ENCODE assay signal across 29 cellular contexts in genomic region chr11:78788533-78788932, GRCh38.
"Had no signal": no experiment of that assay in that cellular context is flagged by ENCODE, and none has a peak within 500 bp of the region (broad histone marks: within the 10 kb centered on the region; RNA-seq: fewer than 3 reads in every experiment).

No MANE protein-coding gene starts in this region.

- FAIRE-seq: astrocyte, kidney, TTC549 had no signal

- H3K9me3 ChIP-seq: esophagus muscularis mucosa, heart left ventricle, neutrophil, ovary, right lobe of liver, stomach, tibial nerve had no signal

- H3K27ac ChIP-seq: brain microvascular endothelial cell, esophagus muscularis mucosa, foreskin keratinocyte, heart left ventricle, neutrophil, ovary, right lobe of liver, stomach, tibial nerve, WERI-Rb-1 had no signal

- ATAC-seq: activated CD4-positive, CD25-positive, alpha-beta regulatory T cell treated with anti-CD3 and anti-CD28 coated beads, Interleukin-2, amount 50 U/mL, for 24 hours; foreskin keratinocyte; heart left ventricle; left lobe of liver; right lobe of liver had no signal

- DNase-seq: activated CD4-positive, alpha-beta memory T cell treated with anti-CD3 and anti-CD28 coated beads for 36 hours; activated CD4-positive, alpha-beta T cell treated with anti-CD3 and anti-CD28 coated beads, Interleukin-2, amount 10 ng/mL, durations not matched to agents 24 days and 14 days; activated CD8-positive, alpha-beta memory T cell treated with anti-CD3 and anti-CD28 coated beads, Interleukin-2, amount 50 U/mL, for 4 hours; activated gamma-delta T cell; activated naive CD4-positive, alpha-beta T cell treated with anti-CD3 and anti-CD28 coated beads, Interleukin-2, amount 10 ng/mL, durations not matched to agents 7 days and 5 days; activated naive CD8-positive, alpha-beta T cell treated with anti-CD3 and anti-CD28 coated beads, Interleukin-2, amount 10 ng/mL, durations not matched to agents 7 days and 5 days; activated T-cell treated with anti-CD3 and anti-CD28 coated beads, Interleukin-2, amount 50 U/mL, for 24 hours; brain microvascular endothelial cell; caudate nucleus; cortex of kidney; foreskin keratinocyte; heart left ventricle; hypothalamus; immature natural killer cell; kidney; ovary; right lobe of liver; stimulated activated CD4-positive, alpha-beta T cell treated with anti-CD3 and anti-CD28 coated beads, Interleukin-2, amount 100 ng/mL, for 48 hours; stomach; T-helper 9 cell; WERI-Rb-1 had no signal

- H3K36me3 ChIP-seq: brain microvascular endothelial cell, esophagus muscularis mucosa, heart left ventricle, neutrophil, ovary, right lobe of liver, stomach, tibial nerve, WERI-Rb-1 had no signal

- H3K4me3 ChIP-seq: esophagus muscularis mucosa, heart left ventricle, lung, ovary, right lobe of liver, stomach, tibial nerve had no signal

- H3K27me3 ChIP-seq: brain microvascular endothelial cell, esophagus muscularis mucosa, foreskin keratinocyte, heart left ventricle, ovary, right lobe of liver, stomach, tibial nerve had no signal

- H3K4me1 ChIP-seq: right lobe of liver, stomach had no signal
